Comparison of ENCODE assay signal across 17 cellular contexts in the genomic region with DNA sequence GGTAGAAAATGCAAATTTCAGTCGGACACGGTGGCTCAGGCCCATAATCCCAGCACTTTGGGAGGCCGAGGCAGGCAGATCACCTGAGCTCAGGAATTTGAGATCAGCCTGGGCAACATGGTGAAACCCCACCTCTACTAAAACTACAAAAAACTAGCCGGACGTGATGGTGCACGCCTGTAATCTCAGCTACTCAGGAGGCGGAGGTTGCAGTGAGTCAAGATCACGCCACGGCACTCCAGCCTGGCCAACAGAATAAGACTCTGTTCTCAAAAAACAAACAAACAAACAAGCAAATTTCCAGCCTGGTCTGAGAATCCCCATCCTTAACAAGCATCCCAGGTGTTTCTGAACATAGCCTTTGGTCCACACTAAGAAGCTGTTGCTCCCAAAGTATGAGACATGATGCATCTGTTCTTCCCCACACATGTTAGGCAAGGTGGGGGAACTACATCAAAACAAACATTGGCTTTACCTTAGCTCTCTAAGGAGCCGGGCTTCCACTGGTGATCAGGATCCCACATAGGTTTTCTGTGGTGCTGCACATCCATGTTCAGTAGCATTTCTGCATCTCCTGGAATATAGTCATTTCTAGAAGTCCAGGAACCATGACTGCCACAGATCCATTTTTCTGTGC.
DNase-seq lines count a peak whose midpoint lies in the region; ATAC-seq and TF ChIP-seq lines count a peak whose summit lies in the region.
"Had no signal": no experiment of that assay in that cellular context is flagged by ENCODE, and none has a peak within 500 bp of the region (broad histone marks: within the 10 kb centered on the region; RNA-seq: fewer than 3 reads in every experiment).

No MANE protein-coding gene starts in this region.

- H3K4me1 Mint-ChIP-seq in natural killer cell: peaks cover 32 to 46% of the 10 kb centered on the region in 2 donors

- peak overlapping the region; percentile 73 for H3K4me3 Mint-ChIP-seq in natural killer cell
- H3K4me3 Mint-ChIP-seq: IgD-negative memory B cell had no signal

- intact Hi-C loops in Right ventricle myocardium inferior (cut with DNase I) (loop anchor here (10.0 kb wide), 1 partner anchor 54 kb away; no protein-coding TSS in a partner anchor), ascending aorta (cut with DNase I) (no loop called here), natural killer cell (cut with micrococcal nuclease) (no loop called here), upper lobe of right lung (cut with DNase I) (no loop called here)

- TF ChIP-seq CTCF in right atrium auricular region (IDR thresholded peaks at IDR 0.05) (no peak), ascending aorta (IDR thresholded peaks at IDR 0.05) (no peak), natural killer cell (IDR thresholded peaks at IDR 0.05) (no peak), upper lobe of right lung (IDR thresholded peaks at IDR 0.05) (no peak)

- H3K27me3 ChIP-seq in right atrium auricular region (no peaks in the 10 kb centered on the region), ascending aorta (no peaks in the 10 kb centered on the region), upper lobe of right lung (no peaks in the 10 kb centered on the region)
- H3K27me3 ChIP-seq: adrenal gland, colonic mucosa, hepatocyte had no signal

- H3K27ac ChIP-seq in right atrium auricular region (peak overlapping the region; percentile 80 to 95), ascending aorta (peak overlapping the region; percentile 92 to 95), upper lobe of right lung (peak overlapping the region; percentile 11)
- H3K27ac ChIP-seq: adrenal gland, colonic mucosa, GM23248, hepatocyte had no signal

- peak; percentile 48 for DNase-seq in right atrium auricular region (ENCODE audit: low spot score)
- no peak for DNase-seq in Right ventricle myocardium inferior (ENCODE audit: missing footprints)
- no peak for DNase-seq in ascending aorta (ENCODE audit: low spot score in 2 of 2)
- DNase-seq in natural killer cell: no peak
- DNase-seq in upper lobe of right lung: no peak
- DNase-seq in NOMO-1 (lab: John Stamatoyannopoulos, UW; ENCODE audit: unreplicated experiment in 2 of 2): no peak
- no peak for DNase-seq in NCI-H1930 (lab: John Stamatoyannopoulos, UW)
- DNase-seq: activated T-cell treated with anti-CD3 and anti-CD28 coated beads for 4 hours; colonic mucosa; GM23248; NCI-H2227 treated with DMSO at 0.1 percent for 48 hours; stimulated activated CD4-positive, alpha-beta T cell treated with anti-CD3 and anti-CD28 coated beads, Interleukin-2, amount 100 ng/mL, for 48 hours had no signal

- H3K9me3 ChIP-seq in right atrium auricular region (no peaks in the 10 kb centered on the region), ascending aorta (no peaks in the 10 kb centered on the region), upper lobe of right lung (no peaks in the 10 kb centered on the region)
- H3K9me3 ChIP-seq: adrenal gland, colonic mucosa had no signal

- peaks cover 0 to 69% of the 10 kb centered on the region in 2 donors for H3K4me1 ChIP-seq in right atrium auricular region
- H3K4me1 ChIP-seq in ascending aorta: peaks cover 35 to 57% of the 10 kb centered on the region in 2 donors
- peaks cover 31% of the 10 kb centered on the region for H3K4me1 ChIP-seq in upper lobe of right lung
- H3K4me1 ChIP-seq: colonic mucosa had no signal

- no peaks in the 10 kb centered on the region for H3K9me3 Mint-ChIP-seq in natural killer cell
- H3K9me3 Mint-ChIP-seq: IgD-negative memory B cell, T-cell had no signal

- H3K27me3 Mint-ChIP-seq in natural killer cell (ENCODE audit: low read depth in 2 of 2): peaks cover 0 to 8% of the 10 kb centered on the region in 2 donors
- H3K27me3 Mint-ChIP-seq: T-cell had no signal

- H3K36me3 Mint-ChIP-seq in natural killer cell: no peaks in the 10 kb centered on the region

- ATAC-seq in Right ventricle myocardium inferior: no peak
- peak in 1 of 3 donors; percentile 47 for ATAC-seq in natural killer cell
- no peak for ATAC-seq in upper lobe of right lung
- no peak for ATAC-seq in GM21367 (IDR thresholded peaks at IDR 0.05; ENCODE audit: unreplicated experiment)

- H3K4me3 ChIP-seq in right atrium auricular region: no peak overlapping the region
- H3K4me3 ChIP-seq in ascending aorta: no peak overlapping the region
- H3K4me3 ChIP-seq in upper lobe of right lung: no peak overlapping the region
- H3K4me3 ChIP-seq: adrenal gland, colonic mucosa, GM23248, hepatocyte had no signal

- H3K27ac Mint-ChIP-seq in natural killer cell: no peak overlapping the region
- H3K27ac Mint-ChIP-seq: IgD-negative memory B cell had no signal

- H3K36me3 ChIP-seq in right atrium auricular region (peaks cover 58% of the 10 kb centered on the region), ascending aorta (peaks cover 26 to 38% of the 10 kb centered on the region in 2 donors), upper lobe of right lung (peaks cover 18% of the 10 kb centered on the region)
- H3K36me3 ChIP-seq: adrenal gland, colonic mucosa had no signal

Comparison
In these comparisons a context has a peak if more than half of its experiments do, and no peak if none do; other contexts are left out.
1. H3K27ac ChIP-seq: peak in every context shown above with its lines; median percentile 94 in ascending aorta; 88 in right atrium auricular region; 11 in upper lobe of right lung.